In genomic region chr1:35115459-35116383, GRCh38 we compare ENCODE assay signal across 26 cellular contexts. TPM values are rescaled to one million over a fixed set of nuclear protein-coding genes. Genes with fewer than 3 reads are reported as not detected.
DNase-seq lines count a peak whose midpoint lies in the region; FAIRE-seq and TF ChIP-seq lines count a peak whose summit lies in the region.
"Had no signal": no experiment of that assay in that cellular context is flagged by ENCODE, and none has a peak within 500 bp of the region (broad histone marks: within the 10 kb centered on the region; RNA-seq: fewer than 3 reads in every experiment).

No MANE protein-coding gene starts in this region.

- peak; percentile 26 for FAIRE-seq in astrocyte (lab: Jason Lieb, UNC)
- FAIRE-seq: GM12891, HTR-8/SVneo had no signal

- H3K36me3 ChIP-seq in mammary epithelial cell (ENCODE audit: insufficient read depth, low read length) = peaks cover 5% of the 10 kb centered on the region
- peaks cover 7% of the 10 kb centered on the region for H3K36me3 ChIP-seq in astrocyte (ENCODE audit: insufficient read depth, low read length)
- no peaks in the 10 kb centered on the region for H3K36me3 ChIP-seq in fibroblast of lung (ENCODE audit: control insufficient read depth, insufficient read depth, low read length)
- H3K36me3 ChIP-seq in skeletal muscle satellite cell (ENCODE audit: insufficient read depth, low read length) = peaks cover 7% of the 10 kb centered on the region

- no peaks in the 10 kb centered on the region for H3K27me3 ChIP-seq in mammary epithelial cell (ENCODE audit: insufficient read depth, low read length)
- H3K27me3 ChIP-seq in astrocyte (ENCODE audit: insufficient read depth, low read length) = no peaks in the 10 kb centered on the region
- no peaks in the 10 kb centered on the region for H3K27me3 ChIP-seq in fibroblast of lung (ENCODE audit: control insufficient read depth, insufficient read depth, low read length)
- no peaks in the 10 kb centered on the region for H3K27me3 ChIP-seq in skeletal muscle satellite cell (ENCODE audit: control insufficient read depth, insufficient read depth, low read length)
- H3K27me3 ChIP-seq: BLaER1 had no signal

- H3K9me3 ChIP-seq in mammary epithelial cell (replicated peaks; ENCODE audit: insufficient read depth, low read length) = no peaks in the 10 kb centered on the region
- H3K9me3 ChIP-seq in astrocyte (ENCODE audit: insufficient read depth, low read depth, low read length) = no peaks in the 10 kb centered on the region
- no peaks in the 10 kb centered on the region for H3K9me3 ChIP-seq in fibroblast of lung (ENCODE audit: control insufficient read depth, insufficient read depth, low read depth, low read length)
- no peaks in the 10 kb centered on the region for H3K9me3 ChIP-seq in skeletal muscle satellite cell (replicated peaks; ENCODE audit: low read length)
- H3K9me3 ChIP-seq: BLaER1 had no signal

- no peaks in the 10 kb centered on the region for H3K4me1 ChIP-seq in mammary epithelial cell (ENCODE audit: insufficient read depth, low read length)
- H3K4me1 ChIP-seq in astrocyte (ENCODE audit: insufficient read depth, low read length) = peaks cover 2% of the 10 kb centered on the region
- H3K4me1 ChIP-seq in fibroblast of lung (ENCODE audit: control insufficient read depth, extremely low read depth, insufficient read depth, low read length) = no peaks in the 10 kb centered on the region
- H3K4me1 ChIP-seq in skeletal muscle satellite cell (ENCODE audit: control insufficient read depth, insufficient read depth, low read length) = peaks cover 24% of the 10 kb centered on the region

- WGBS in mammary epithelial cell (ENCODE audit: low coverage, missing lambda C conversion rate) = 84% methylated on average over 8 of the region's 8 CpGs

- H3K27ac Mint-ChIP-seq in MCF 10A (ENCODE audit: low read depth, unreplicated experiment) (peak overlapping the region; percentile 28), astrocyte (ENCODE audit: unreplicated experiment) (no peak overlapping the region)
- H3K27ac Mint-ChIP-seq: naive B cell; stimulated activated naive CD8-positive, alpha-beta T cell treated with anti-CD3 and anti-CD28 coated beads, Interleukin-15, Interleukin-2, amounts not matched to agents 100 ng/mL and 50 ng/mL, for 24 hours had no signal

- H2AFZ ChIP-seq in mammary epithelial cell (ENCODE audit: low read depth, low read length) = no peak overlapping the region
- H2AFZ ChIP-seq in astrocyte (ENCODE audit: low read depth, low read length) = no peak overlapping the region
- no peak overlapping the region for H2AFZ ChIP-seq in fibroblast of lung (ENCODE audit: low read length)

- H3K4me1 Mint-ChIP-seq in MCF 10A (ENCODE audit: insufficient read depth, unreplicated experiment) = no peaks in the 10 kb centered on the region
- peaks cover 4% of the 10 kb centered on the region for H3K4me1 Mint-ChIP-seq in astrocyte (ENCODE audit: low read depth, unreplicated experiment)

- CTCF ChIA-PET in MCF 10A (lab: Yijun Ruan, JAX) = no interaction called here
- CTCF ChIA-PET in mammary epithelial cell (lab: Charles Lee; ENCODE audit: low non-redundant PET) = no interaction called here

- H3K4me2 ChIP-seq in mammary epithelial cell (ENCODE audit: insufficient read depth, low read depth, low read length) = no peak overlapping the region
- peak overlapping the region; percentile 34 for H3K4me2 ChIP-seq in astrocyte (ENCODE audit: low read length)
- H3K4me2 ChIP-seq in fibroblast of lung (ENCODE audit: extremely low read depth, insufficient read depth, low read length) = no peak overlapping the region
- peak overlapping the region; percentile 47 for H3K4me2 ChIP-seq in skeletal muscle satellite cell (ENCODE audit: low read length)
- H3K4me2 ChIP-seq: BLaER1 had no signal

- H3K4me3 Mint-ChIP-seq in MCF 10A (ENCODE audit: unreplicated experiment) (no peak overlapping the region), astrocyte (ENCODE audit: unreplicated experiment) (no peak overlapping the region)
- H3K4me3 Mint-ChIP-seq: naive B cell; stimulated activated naive CD8-positive, alpha-beta T cell treated with anti-CD3 and anti-CD28 coated beads, Interleukin-15, Interleukin-2, amounts not matched to agents 100 ng/mL and 50 ng/mL, for 24 hours had no signal

- intact Hi-C loops in MCF 10A (cut with micrococcal nuclease) (no loop called here), mammary epithelial cell (cut with micrococcal nuclease) (no loop called here)

- no peak overlapping the region for H3K27ac ChIP-seq in mammary epithelial cell (ENCODE audit: insufficient read depth, low read depth, low read length)
- no peak overlapping the region for H3K27ac ChIP-seq in astrocyte (ENCODE audit: low read depth, low read length)
- H3K27ac ChIP-seq in fibroblast of lung (ENCODE audit: insufficient read depth, low read length) = no peak overlapping the region
- H3K27ac ChIP-seq: BLaER1 had no signal

- POLR2A ChIA-PET in MCF 10A (lab: Yijun Ruan, JAX) = no interaction called here

- H4K20me1 ChIP-seq in mammary epithelial cell (ENCODE audit: insufficient read depth, low read length) (no peaks in the 10 kb centered on the region), astrocyte (ENCODE audit: insufficient read depth, low read length) (no peaks in the 10 kb centered on the region), fibroblast of lung (ENCODE audit: control insufficient read depth, extremely low read depth, insufficient read depth, low read length) (no peaks in the 10 kb centered on the region)
- H4K20me1 ChIP-seq: BLaER1 had no signal

- H3K27me3 Mint-ChIP-seq in MCF 10A (ENCODE audit: insufficient read depth, unreplicated experiment) (no peaks in the 10 kb centered on the region), astrocyte (ENCODE audit: low read depth, unreplicated experiment) (no peaks in the 10 kb centered on the region)
- H3K27me3 Mint-ChIP-seq: naive B cell had no signal

- H3K4me3 ChIP-seq in mammary epithelial cell (replicated peaks in 1 of 3; ENCODE audit: insufficient read depth in 1 of 3, low read depth in 2 of 3, low read length in 3 of 3) (no peak overlapping the region), astrocyte (ENCODE audit: insufficient read depth, low read depth, low read length) (no peak overlapping the region), fibroblast of lung (replicated peaks in 1 of 4; ENCODE audit: control extremely low read depth in 1 of 4, insufficient read depth in 1 of 4, low read depth in 3 of 4, low read length in 4 of 4) (no peak overlapping the region), skeletal muscle satellite cell (ENCODE audit: low read length) (no peak overlapping the region)
- H3K4me3 ChIP-seq: BLaER1 had no signal

- H3K9ac ChIP-seq in mammary epithelial cell (ENCODE audit: insufficient read depth, low read length) (no peak overlapping the region), astrocyte (ENCODE audit: low read length) (no peak overlapping the region), fibroblast of lung (ENCODE audit: insufficient read depth, low read length) (no peak overlapping the region), skeletal muscle satellite cell (ENCODE audit: low read depth, low read length) (no peak overlapping the region)
- H3K9ac ChIP-seq: BLaER1 had no signal

- dilution Hi-C loops in mammary epithelial cell (cut with HindIII; ENCODE audit: low sequenced_read_pairs) = no loop called here

- H3K79me2 ChIP-seq in mammary epithelial cell (ENCODE audit: insufficient read depth, low read length) (no peaks in the 10 kb centered on the region), astrocyte (ENCODE audit: insufficient read depth, low read length) (no peaks in the 10 kb centered on the region), fibroblast of lung (ENCODE audit: control insufficient read depth, insufficient read depth, low read length) (no peaks in the 10 kb centered on the region)

- H3K36me3 Mint-ChIP-seq in MCF 10A (ENCODE audit: insufficient read depth, unreplicated experiment) = peaks cover 28% of the 10 kb centered on the region
- H3K36me3 Mint-ChIP-seq in astrocyte (ENCODE audit: low read depth, unreplicated experiment) = peaks cover 2% of the 10 kb centered on the region

- BruUV-seq in MCF 10A (replicated peaks; lab: Mats Ljungman, UMichigan) = no TSS peak
- no TSS peak for BruUV-seq in mammary epithelial cell (replicated peaks; lab: Mats Ljungman, UMichigan)

- DNase-seq in MCF 10A (ENCODE audit: unreplicated experiment) (no peak), mammary epithelial cell (no peak), astrocyte (ENCODE audit: low read depth) (no peak), fibroblast of lung (ENCODE audit: low read depth in 2 of 2) (peak; percentile 10 to 22), NCI-H1092 (lab: John Stamatoyannopoulos, UW) (no peak), NCI-H1930 (lab: John Stamatoyannopoulos, UW) (no peak), UCSD-AML1 (lab: John Stamatoyannopoulos, UW; ENCODE audit: unreplicated experiment) (no peak)
- DNase-seq: ACHN; activated CD4-positive, alpha-beta T cell treated with anti-CD3 and anti-CD28 coated beads, Interleukin-2, amount 50 U/mL, for 48 hours; activated naive CD4-positive, alpha-beta T cell treated with Interleukin-2 at 50 U/mL for 16 hours; activated T-cell treated with anti-CD3 and anti-CD28 coated beads, Interleukin-2, amount 50 U/mL, for 1 hour; amygdala; caudate nucleus; DND-41; head of caudate nucleus; naive B cell; NCI-H1105 treated with DMSO at 0.1 percent for 48 hours; NCI-H2081; retina; stimulated activated CD4-positive, alpha-beta T cell treated with anti-CD3 and anti-CD28 coated beads, Interleukin-12 subunit alpha, Interleukin-12 subunit beta, amount 100 ng/mL, for 4 hours; stimulated activated CD4-positive, alpha-beta T cell treated with anti-CD3 and anti-CD28 coated beads, Interleukin-4, amount 100 ng/mL, for 4 hours had no signal

- no peak for TF ChIP-seq CTCF in MCF 10A (IDR thresholded peaks at IDR 0.05; ENCODE audit: unreplicated experiment)
- no peak for TF ChIP-seq CTCF in mammary epithelial cell (conservative IDR thresholded peaks at IDR 0.05 in 1 of 2, IDR thresholded peaks at IDR 0.05 in 1 of 2; ENCODE audit: extremely low read depth in 1 of 2, insufficient read depth in 1 of 2, low read depth in 1 of 2, low read length in 2 of 2)
- TF ChIP-seq CTCF in astrocyte (IDR thresholded peaks at IDR 0.05; ENCODE audit: insufficient read depth, low read depth, low read length) = no peak
- TF ChIP-seq CTCF in fibroblast of lung (conservative IDR thresholded peaks at IDR 0.05 in 1 of 2, IDR thresholded peaks at IDR 0.05 in 1 of 2; ENCODE audit: low read depth in 1 of 2, low read length in 2 of 2) = no peak

- in situ Hi-C loops in mammary epithelial cell (cut with MboI; ENCODE audit: low sequenced_read_pairs in 2 of 2) = no loop called here

- H3K9me3 Mint-ChIP-seq in MCF 10A (ENCODE audit: unreplicated experiment) (no peaks in the 10 kb centered on the region), astrocyte (ENCODE audit: unreplicated experiment) (no peaks in the 10 kb centered on the region)
- H3K9me3 Mint-ChIP-seq: naive B cell; stimulated activated naive CD8-positive, alpha-beta T cell treated with anti-CD3 and anti-CD28 coated beads, Interleukin-15, Interleukin-2, amounts not matched to agents 100 ng/mL and 50 ng/mL, for 24 hours had no signal

RNA-seq across cellular contexts. Expression of gene ZMYM1, which starts 36.5 kb away (rescaled TPM):
- 19.2 and 21.2 TPM in 2 replicates for total RNA-seq in MCF 10A (2022)
- 10 to 100 TPM; 20.6 to 38.5 TPM for total RNA-seq in mammary epithelial cell
- 10.2 TPM for polyA plus RNA-seq in mammary epithelial cell
- polyA minus RNA-seq in mammary epithelial cell = 47.1 TPM
- 15.1 and 17.1 TPM in 2 replicates for total RNA-seq in astrocyte
- total RNA-seq in fibroblast of lung = 18.5 and 19.0 TPM in 2 replicates
- 9.0 and 10.3 TPM in 2 replicates for polyA plus RNA-seq in fibroblast of lung
- polyA plus RNA-seq in fibroblast of lung (2012) = 4.0 and 4.9 TPM in 2 replicates
- polyA minus RNA-seq in fibroblast of lung (ENCODE audit: low replicate concordance) = 1.2 and 19.5 TPM in 2 replicates
- total RNA-seq in skeletal muscle satellite cell (2012; rRNA removed) = 14.2 and 17.3 TPM in 2 replicates

Comparison
In these comparisons a context has a peak if more than half of its experiments do, and no peak if none do; other contexts are left out.
1. DNase-seq: peak in fibroblast of lung (2 of 2); none in MCF 10A (single experiment), mammary epithelial cell (single experiment), astrocyte (single experiment), NCI-H1092 (single experiment), NCI-H1930 (0 of 2) and UCSD-AML1 (single experiment).
2. H3K4me2 ChIP-seq: peak in astrocyte (single experiment) and skeletal muscle satellite cell (single experiment); none in mammary epithelial cell (single experiment) and fibroblast of lung (single experiment).